8 cellular contexts compared by ENCODE assay signal in genomic region chr3:107846282-107846852, GRCh38.
DNase-seq lines count a peak whose midpoint lies in the region; ATAC-seq and TF ChIP-seq lines count a peak whose summit lies in the region.

No MANE protein-coding gene starts in this region.

- no peak for ATAC-seq in HG03378 (IDR thresholded peaks at IDR 0.05; ENCODE audit: unreplicated experiment)
- ATAC-seq in GM18909 (IDR thresholded peaks at IDR 0.05; ENCODE audit: poor library complexity, unreplicated experiment) = no peak

- H3K4me3 ChIP-seq in H7 (ENCODE audit: insufficient read depth, low read depth, low read length) (no peak overlapping the region), kidney epithelial cell (ENCODE audit: low read depth, low read length) (no peak overlapping the region)

- H3K36me3 ChIP-seq in H7 (replicated peaks; ENCODE audit: control insufficient read depth, insufficient read depth, low read length) (no peaks in the 10 kb centered on the region), kidney epithelial cell (ENCODE audit: control insufficient read depth, insufficient read depth, low read length) (no peaks in the 10 kb centered on the region)

- CTCF ChIA-PET in RWPE1 (lab: Yijun Ruan, JAX) = interaction anchor here (0.5 to 1.2 kb wide), 3 partner anchors 12 to 709 kb away, joined by 3 to 4 read pairs (median 3); no protein-coding TSS in a partner anchor

- POLR2A ChIA-PET in RWPE1 (lab: Yijun Ruan, JAX; ENCODE audit: low non-redundant PET) = no interaction called here

- no peak overlapping the region for H3K27ac ChIP-seq in RWPE1

- TF ChIP-seq CTCF in RWPE1 (conservative IDR thresholded peaks at IDR 0.05; ENCODE audit: low read depth) (peak; percentile 50), kidney epithelial cell (IDR thresholded peaks at IDR 0.05; ENCODE audit: insufficient read depth, low read length, poor library complexity, severe bottlenecking) (peak; percentile 77)

- DNase-seq in AG08396 (ENCODE audit: low spot score) = peak; percentile 66
- DNase-seq in H7 = peak; percentile 78
- peak; percentile 61 for DNase-seq in RWPE1 (ENCODE audit: low spot score)
- DNase-seq in cerebellar cortex (ENCODE audit: low spot score) = peak; percentile 58
- DNase-seq in kidney epithelial cell (ENCODE audit: low read depth) = peak; percentile 16
- peak; percentile 43 for DNase-seq in stimulated activated CD4-positive, alpha-beta T cell treated with anti-CD3 and anti-CD28 coated beads, Interleukin-4, amount 100 ng/mL, for 1 hour

- no peaks in the 10 kb centered on the region for H3K27me3 ChIP-seq in H7 (ENCODE audit: control insufficient read depth, insufficient read depth, low read length)
- no peaks in the 10 kb centered on the region for H3K27me3 ChIP-seq in kidney epithelial cell (ENCODE audit: control insufficient read depth, insufficient read depth, low read length)

Comparison
In these comparisons a context has a peak if more than half of its experiments do, and no peak if none do; other contexts are left out.
1. DNase-seq: peak in every context shown above with its lines; median percentile 78 in H7; 66 in AG08396; 61 in RWPE1; 58 in cerebellar cortex; 43 in stimulated activated CD4-positive, alpha-beta T cell treated with anti-CD3 and anti-CD28 coated beads, Interleukin-4, amount 100 ng/mL, for 1 hour; 16 in kidney epithelial cell.